In genomic region chr11:82901165-82901938, GRCh38 we compare ENCODE assay signal across 1 cellular context.
TF ChIP-seq lines count a peak whose summit lies in the region.

DDIAS (plus strand) TSS chr11:82901736; CDS start chr11:82914739, 13,003 bp downstream.

TF ChIP-seq in HepG2, 621 proteins besides CTCF, POLR2A, EP300 and RAD21 (continued from another document and continues in another):
- TF ChIP-seq, protein P1, sequence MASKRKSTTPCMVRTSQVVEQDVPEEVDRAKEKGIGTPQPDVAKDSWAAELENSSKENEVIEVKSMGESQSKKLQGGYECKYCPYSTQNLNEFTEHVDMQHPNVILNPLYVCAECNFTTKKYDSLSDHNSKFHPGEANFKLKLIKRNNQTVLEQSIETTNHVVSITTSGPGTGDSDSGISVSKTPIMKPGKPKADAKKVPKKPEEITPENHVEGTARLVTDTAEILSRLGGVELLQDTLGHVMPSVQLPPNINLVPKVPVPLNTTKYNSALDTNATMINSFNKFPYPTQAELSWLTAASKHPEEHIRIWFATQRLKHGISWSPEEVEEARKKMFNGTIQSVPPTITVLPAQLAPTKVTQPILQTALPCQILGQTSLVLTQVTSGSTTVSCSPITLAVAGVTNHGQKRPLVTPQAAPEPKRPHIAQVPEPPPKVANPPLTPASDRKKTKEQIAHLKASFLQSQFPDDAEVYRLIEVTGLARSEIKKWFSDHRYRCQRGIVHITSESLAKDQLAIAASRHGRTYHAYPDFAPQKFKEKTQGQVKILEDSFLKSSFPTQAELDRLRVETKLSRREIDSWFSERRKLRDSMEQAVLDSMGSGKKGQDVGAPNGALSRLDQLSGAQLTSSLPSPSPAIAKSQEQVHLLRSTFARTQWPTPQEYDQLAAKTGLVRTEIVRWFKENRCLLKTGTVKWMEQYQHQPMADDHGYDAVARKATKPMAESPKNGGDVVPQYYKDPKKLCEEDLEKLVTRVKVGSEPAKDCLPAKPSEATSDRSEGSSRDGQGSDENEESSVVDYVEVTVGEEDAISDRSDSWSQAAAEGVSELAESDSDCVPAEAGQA (IDR thresholded peaks at IDR 0.05; ENCODE audit: low read depth), result no peak; the same call in 1 of the 2 replicates
- TF ChIP-seq, protein P1 (CRISPR knock-in tag; IDR thresholded peaks at IDR 0.05; ENCODE audit: borderline replicate concordance), result no peak
- TF ChIP-seq GZF1 (CRISPR knock-in tag; IDR thresholded peaks at IDR 0.05) (no peak), RXRB (CRISPR knock-in tag; IDR thresholded peaks at IDR 0.05; ENCODE audit: borderline replicate concordance) (0 out of 2 replicates have a peak, but pooled peaks have one; percentile 9), ZBTB14 (CRISPR knock-in tag; IDR thresholded peaks at IDR 0.05) (no peak), ATRX (CRISPR knock-in tag; IDR thresholded peaks at IDR 0.05; ENCODE audit: borderline replicate concordance) (no peak), SOX13 (IDR thresholded peaks at IDR 0.05) (no peak), SOX13 (CRISPR knock-in tag; conservative IDR thresholded peaks at IDR 0.05 in 1 of 2, IDR thresholded peaks at IDR 0.05 in 1 of 2) (no peak), ZNF460 (CRISPR knock-in tag; IDR thresholded peaks at IDR 0.05; ENCODE audit: borderline replicate concordance) (no peak), RNF219 (CRISPR knock-in tag; IDR thresholded peaks at IDR 0.05) (no peak), FUBP1 (CRISPR knock-in tag; IDR thresholded peaks at IDR 0.05; ENCODE audit: borderline replicate concordance) (no peak), NFKBIZ (CRISPR knock-in tag; IDR thresholded peaks at IDR 0.05) (no peak), CBX5 (CRISPR knock-in tag; IDR thresholded peaks at IDR 0.05; ENCODE audit: borderline replicate concordance) (no peak), NCOA1 (CRISPR knock-in tag; IDR thresholded peaks at IDR 0.05) (no peak), ZNF350 (CRISPR knock-in tag; IDR thresholded peaks at IDR 0.05; ENCODE audit: borderline replicate concordance, low read depth) (no peak; the same call in 1 of the 2 replicates), TGIF2 (CRISPR knock-in tag; IDR thresholded peaks at IDR 0.05) (peak; percentile 86; the same call in 1 of the 2 replicates), SMARCC2 (IDR thresholded peaks at IDR 0.05) (no peak), SMARCE1 (IDR thresholded peaks at IDR 0.05; ENCODE audit: borderline replicate concordance) (no peak), NCOA2 (CRISPR knock-in tag; IDR thresholded peaks at IDR 0.05) (no peak), SRSF4 (IDR thresholded peaks at IDR 0.05; ENCODE audit: low read depth, low read length, poor library complexity, severe bottlenecking) (no peak), XBP1 (CRISPR knock-in tag; IDR thresholded peaks at IDR 0.05) (no peak), ZNF564 (CRISPR knock-in tag; IDR thresholded peaks at IDR 0.05) (0 out of 2 replicates have a peak, but pooled peaks have one; percentile 58), CSRNP1 (CRISPR knock-in tag; IDR thresholded peaks at IDR 0.05) (peak; percentile 38), ZNF10 (CRISPR knock-in tag; IDR thresholded peaks at IDR 0.05; ENCODE audit: borderline replicate concordance, low read depth) (no peak), TSC22D2 (CRISPR knock-in tag; IDR thresholded peaks at IDR 0.05; ENCODE audit: borderline replicate concordance) (no peak), ZNF17 (CRISPR knock-in tag; IDR thresholded peaks at IDR 0.05) (no peak), JUND (CRISPR knock-in tag; IDR thresholded peaks at IDR 0.05) (no peak), CHCHD3 (CRISPR knock-in tag; IDR thresholded peaks at IDR 0.05) (no peak), ERF (CRISPR knock-in tag; IDR thresholded peaks at IDR 0.05) (peak; percentile 20; the same call in 1 of the 2 replicates), ZNF883 (CRISPR knock-in tag; IDR thresholded peaks at IDR 0.05; ENCODE audit: not compliant biosample characterization) (no peak)
- TF ChIP-seq, protein P2, sequence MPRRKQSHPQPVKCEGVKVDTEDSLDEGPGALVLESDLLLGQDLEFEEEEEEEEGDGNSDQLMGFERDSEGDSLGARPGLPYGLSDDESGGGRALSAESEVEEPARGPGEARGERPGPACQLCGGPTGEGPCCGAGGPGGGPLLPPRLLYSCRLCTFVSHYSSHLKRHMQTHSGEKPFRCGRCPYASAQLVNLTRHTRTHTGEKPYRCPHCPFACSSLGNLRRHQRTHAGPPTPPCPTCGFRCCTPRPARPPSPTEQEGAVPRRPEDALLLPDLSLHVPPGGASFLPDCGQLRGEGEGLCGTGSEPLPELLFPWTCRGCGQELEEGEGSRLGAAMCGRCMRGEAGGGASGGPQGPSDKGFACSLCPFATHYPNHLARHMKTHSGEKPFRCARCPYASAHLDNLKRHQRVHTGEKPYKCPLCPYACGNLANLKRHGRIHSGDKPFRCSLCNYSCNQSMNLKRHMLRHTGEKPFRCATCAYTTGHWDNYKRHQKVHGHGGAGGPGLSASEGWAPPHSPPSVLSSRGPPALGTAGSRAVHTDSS (CRISPR knock-in tag; conservative IDR thresholded peaks at IDR 0.05), result no peak
- TF ChIP-seq, protein P3, sequence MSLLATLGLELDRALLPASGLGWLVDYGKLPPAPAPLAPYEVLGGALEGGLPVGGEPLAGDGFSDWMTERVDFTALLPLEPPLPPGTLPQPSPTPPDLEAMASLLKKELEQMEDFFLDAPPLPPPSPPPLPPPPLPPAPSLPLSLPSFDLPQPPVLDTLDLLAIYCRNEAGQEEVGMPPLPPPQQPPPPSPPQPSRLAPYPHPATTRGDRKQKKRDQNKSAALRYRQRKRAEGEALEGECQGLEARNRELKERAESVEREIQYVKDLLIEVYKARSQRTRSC (CRISPR knock-in tag; IDR thresholded peaks at IDR 0.05; ENCODE audit: low read depth), result no peak
- TF ChIP-seq, protein P4, sequence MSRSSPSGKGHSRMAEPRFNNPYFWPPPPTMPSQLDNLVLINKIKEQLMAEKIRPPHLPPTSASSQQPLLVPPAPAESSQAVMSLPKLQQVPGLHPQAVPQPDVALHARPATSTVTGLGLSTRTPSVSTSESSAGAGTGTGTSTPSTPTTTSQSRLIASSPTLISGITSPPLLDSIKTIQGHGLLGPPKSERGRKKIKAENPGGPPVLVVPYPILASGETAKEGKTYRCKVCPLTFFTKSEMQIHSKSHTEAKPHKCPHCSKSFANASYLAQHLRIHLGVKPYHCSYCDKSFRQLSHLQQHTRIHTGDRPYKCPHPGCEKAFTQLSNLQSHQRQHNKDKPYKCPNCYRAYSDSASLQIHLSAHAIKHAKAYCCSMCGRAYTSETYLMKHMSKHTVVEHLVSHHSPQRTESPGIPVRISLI (CRISPR knock-in tag; IDR thresholded peaks at IDR 0.05; ENCODE audit: borderline replicate concordance), result no peak
- TF ChIP-seq, protein P5, sequence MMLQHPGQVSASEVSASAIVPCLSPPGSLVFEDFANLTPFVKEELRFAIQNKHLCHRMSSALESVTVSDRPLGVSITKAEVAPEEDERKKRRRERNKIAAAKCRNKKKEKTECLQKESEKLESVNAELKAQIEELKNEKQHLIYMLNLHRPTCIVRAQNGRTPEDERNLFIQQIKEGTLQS (CRISPR knock-in tag; IDR thresholded peaks at IDR 0.05), result no peak
- TF ChIP-seq, protein P6, sequence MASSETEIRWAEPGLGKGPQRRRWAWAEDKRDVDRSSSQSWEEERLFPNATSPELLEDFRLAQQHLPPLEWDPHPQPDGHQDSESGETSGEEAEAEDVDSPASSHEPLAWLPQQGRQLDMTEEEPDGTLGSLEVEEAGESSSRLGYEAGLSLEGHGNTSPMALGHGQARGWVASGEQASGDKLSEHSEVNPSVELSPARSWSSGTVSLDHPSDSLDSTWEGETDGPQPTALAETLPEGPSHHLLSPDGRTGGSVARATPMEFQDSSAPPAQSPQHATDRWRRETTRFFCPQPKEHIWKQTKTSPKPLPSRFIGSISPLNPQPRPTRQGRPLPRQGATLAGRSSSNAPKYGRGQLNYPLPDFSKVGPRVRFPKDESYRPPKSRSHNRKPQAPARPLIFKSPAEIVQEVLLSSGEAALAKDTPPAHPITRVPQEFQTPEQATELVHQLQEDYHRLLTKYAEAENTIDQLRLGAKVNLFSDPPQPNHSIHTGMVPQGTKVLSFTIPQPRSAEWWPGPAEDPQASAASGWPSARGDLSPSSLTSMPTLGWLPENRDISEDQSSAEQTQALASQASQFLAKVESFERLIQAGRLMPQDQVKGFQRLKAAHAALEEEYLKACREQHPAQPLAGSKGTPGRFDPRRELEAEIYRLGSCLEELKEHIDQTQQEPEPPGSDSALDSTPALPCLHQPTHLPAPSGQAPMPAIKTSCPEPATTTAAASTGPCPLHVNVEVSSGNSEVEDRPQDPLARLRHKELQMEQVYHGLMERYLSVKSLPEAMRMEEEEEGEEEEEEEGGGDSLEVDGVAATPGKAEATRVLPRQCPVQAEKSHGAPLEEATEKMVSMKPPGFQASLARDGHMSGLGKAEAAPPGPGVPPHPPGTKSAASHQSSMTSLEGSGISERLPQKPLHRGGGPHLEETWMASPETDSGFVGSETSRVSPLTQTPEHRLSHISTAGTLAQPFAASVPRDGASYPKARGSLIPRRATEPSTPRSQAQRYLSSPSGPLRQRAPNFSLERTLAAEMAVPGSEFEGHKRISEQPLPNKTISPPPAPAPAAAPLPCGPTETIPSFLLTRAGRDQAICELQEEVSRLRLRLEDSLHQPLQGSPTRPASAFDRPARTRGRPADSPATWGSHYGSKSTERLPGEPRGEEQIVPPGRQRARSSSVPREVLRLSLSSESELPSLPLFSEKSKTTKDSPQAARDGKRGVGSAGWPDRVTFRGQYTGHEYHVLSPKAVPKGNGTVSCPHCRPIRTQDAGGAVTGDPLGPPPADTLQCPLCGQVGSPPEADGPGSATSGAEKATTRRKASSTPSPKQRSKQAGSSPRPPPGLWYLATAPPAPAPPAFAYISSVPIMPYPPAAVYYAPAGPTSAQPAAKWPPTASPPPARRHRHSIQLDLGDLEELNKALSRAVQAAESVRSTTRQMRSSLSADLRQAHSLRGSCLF (CRISPR knock-in tag; IDR thresholded peaks at IDR 0.05; ENCODE audit: borderline replicate concordance), result no peak
